In genomic region chr19:49461130-49461529, GRCh38 we compare ENCODE assay signal across 7 cellular contexts. TPM values are rescaled to one million over a fixed set of nuclear protein-coding genes. Genes with fewer than 3 reads are reported as not detected.
"Had no signal": no experiment of that assay in that cellular context is flagged by ENCODE, and none has a peak within 500 bp of the region (broad histone marks: within the 10 kb centered on the region; RNA-seq: fewer than 3 reads in every experiment).

No MANE protein-coding gene starts in this region.

RNA-seq across cellular contexts. Expression of gene FLT3LG, which starts 12.9 kb away (rescaled TPM):
- total RNA-seq: occipital lobe had no signal
- polyA plus RNA-seq: neural cell had no signal

RNA-seq across cellular contexts. Expression of gene SLC17A7, which starts 19.8 kb away (rescaled TPM):
- total RNA-seq: natural killer cell; natural killer cell treated with Interleukin-12 subunit alpha and Interleukin-12 subunit beta and Interleukin-15 and Interleukin-18, amount 100 ng/mL, for 72 hours; pulmonary artery endothelial cell had no signal
- polyA plus RNA-seq: naive thymus-derived CD8-positive, alpha-beta T cell; smooth muscle cell had no signal
